3 cellular contexts compared by ENCODE assay signal in genomic region chr1:6437017-6437700, GRCh38. TPM values are rescaled to one million over a fixed set of nuclear protein-coding genes. Genes with fewer than 3 reads are reported as not detected.
DNase-seq lines count a peak whose midpoint lies in the region; TF ChIP-seq lines count a peak whose summit lies in the region.
"Not testable (repeated sequence)": the region's sequence is repeated elsewhere in the genome, so short reads cannot be mapped to it uniquely, and the experiment has no call there.
"Had no signal": no experiment of that assay in that cellular context is flagged by ENCODE, and none has a peak within 500 bp of the region (broad histone marks: within the 10 kb centered on the region; RNA-seq: fewer than 3 reads in every experiment).

No MANE protein-coding gene starts in this region.

- peak in 1 of 2 donors; percentile 33 for TF ChIP-seq EP300 in tibial nerve (IDR thresholded peaks at IDR 0.05)

- peaks cover 0 to 24% (median 3%) of the 10 kb centered on the region in 4 donors for H3K4me1 ChIP-seq in tibial nerve

- H3K4me3 ChIP-seq in tibial nerve: not testable (repeated sequence)

- TF ChIP-seq CTCF in tibial nerve (IDR thresholded peaks at IDR 0.05): peak; percentile 23 to 42 (median 37)

- 48 to 52% methylated on average over 19 to 22 of the region's 22 CpGs for WGBS in tibial nerve, 2 donors

- peaks cover 0 to 39% of the 10 kb centered on the region in 2 donors for H3K27me3 ChIP-seq in tibial nerve

- peak; percentile 54 for DNase-seq in SK-MEL-5 (ENCODE audit: low read depth, low spot score)
- not testable (repeated sequence) for DNase-seq in tibial nerve (ENCODE audit: low spot score in 2 of 2)

- H3K9me3 ChIP-seq in tibial nerve: not testable (repeated sequence)

- peak overlapping the region in 1 of 4 donors; percentile 72 for H3K27ac ChIP-seq in tibial nerve

- not testable (repeated sequence) for TF ChIP-seq POLR2A in tibial nerve (IDR thresholded peaks at IDR 0.05)

- not testable (repeated sequence) for H3K36me3 ChIP-seq in tibial nerve

- in situ Hi-C loops in SK-MEL-5 (cut with HindIII; ENCODE audit: low pct_unique_long_range_greater_than_20kb, low sequenced_read_pairs): not testable (repeated sequence)

RNA-seq across cellular contexts. Expression of gene ESPN, which starts 12.6 kb away (rescaled TPM):
- 0.40 and 0.96 TPM in 2 replicates for total RNA-seq in SK-MEL-5 (2014; rRNA removed; shearing (Covaris generic))
- polyA plus RNA-seq in SK-MEL-5 (2015; cell fraction: cytosol; rRNA removed): 0.24 and 3.5 TPM in 2 replicates
- polyA plus RNA-seq in SK-MEL-5 (2015; cell fraction: nucleus; rRNA removed): 0.65 and 0.84 TPM in 2 replicates
- total RNA-seq in tibial nerve: 1 to 10 TPM in 3 of 4 donors, under 1 TPM in 1; 0.60 to 6.1 (median 1.7) TPM

RNA-seq across cellular contexts. Expression of gene HES2, which starts 17.4 kb away (rescaled TPM):
- 1.1 and 2.4 TPM in 2 replicates for total RNA-seq in SK-MEL-5 (2014; rRNA removed; shearing (Covaris generic))
- polyA plus RNA-seq in SK-MEL-5 (2015; cell fraction: cytosol; rRNA removed): 0.11 and 1.3 TPM in 2 replicates
- 0.19 and 2.1 TPM in 2 replicates for polyA plus RNA-seq in SK-MEL-5 (2015; cell fraction: nucleus; rRNA removed)
- not detected for total RNA-seq in tibial nerve
- total RNA-seq: skeletal muscle tissue had no signal

RNA-seq across cellular contexts. Expression of gene TNFRSF25, which starts 28.8 kb away (rescaled TPM):
- total RNA-seq in SK-MEL-5 (2014; rRNA removed; shearing (Covaris generic)): 0.96 and 1.2 TPM in 2 replicates
- polyA plus RNA-seq in SK-MEL-5 (2015; cell fraction: cytosol; rRNA removed): 0.73 and 0.93 TPM in 2 replicates
- 22.6 and 55.1 TPM in 2 replicates for polyA plus RNA-seq in SK-MEL-5 (2015; cell fraction: nucleus; rRNA removed)
- total RNA-seq in tibial nerve: 10 to 100 TPM; 32.3 to 79.8 (median 53.4) TPM

RNA-seq across cellular contexts. Expression of gene ACOT7, which starts 43.6 kb away (rescaled TPM):
- 125 and 132 TPM in 2 replicates for total RNA-seq in SK-MEL-5 (2014; rRNA removed; shearing (Covaris generic))
- 282 and 284 TPM in 2 replicates for polyA plus RNA-seq in SK-MEL-5 (2015; cell fraction: cytosol; rRNA removed)
- polyA plus RNA-seq in SK-MEL-5 (2015; cell fraction: nucleus; rRNA removed): 32.8 and 50.4 TPM in 2 replicates
- 10 to 100 TPM; 18.6 to 29.4 (median 23.2) TPM for total RNA-seq in tibial nerve

RNA-seq across cellular contexts. Expression of gene PLEKHG5, which starts 54.3 kb away (rescaled TPM):
- total RNA-seq in SK-MEL-5 (2014; rRNA removed; shearing (Covaris generic)): 1.7 and 2.7 TPM in 2 replicates
- polyA plus RNA-seq in SK-MEL-5 (2015; cell fraction: cytosol; rRNA removed): 2.6 TPM in 2 replicates
- 11.4 and 15.0 TPM in 2 replicates for polyA plus RNA-seq in SK-MEL-5 (2015; cell fraction: nucleus; rRNA removed)
- total RNA-seq in tibial nerve: 10 to 100 TPM; 25.6 to 40.8 (median 30.8) TPM

Comparison
In these comparisons a context has a peak if more than half of its experiments do, and no peak if none do; other contexts are left out.
1. RNA of gene TNFRSF25, which starts 28.8 kb away (total RNA-seq): 32.3 to 79.8 TPM in tibial nerve; 0.96 to 1.2 TPM in SK-MEL-5; every median in the first group is over 10 times any median in the second.